Comparison of ENCODE assay signal across 8 cellular contexts in the genomic region with DNA sequence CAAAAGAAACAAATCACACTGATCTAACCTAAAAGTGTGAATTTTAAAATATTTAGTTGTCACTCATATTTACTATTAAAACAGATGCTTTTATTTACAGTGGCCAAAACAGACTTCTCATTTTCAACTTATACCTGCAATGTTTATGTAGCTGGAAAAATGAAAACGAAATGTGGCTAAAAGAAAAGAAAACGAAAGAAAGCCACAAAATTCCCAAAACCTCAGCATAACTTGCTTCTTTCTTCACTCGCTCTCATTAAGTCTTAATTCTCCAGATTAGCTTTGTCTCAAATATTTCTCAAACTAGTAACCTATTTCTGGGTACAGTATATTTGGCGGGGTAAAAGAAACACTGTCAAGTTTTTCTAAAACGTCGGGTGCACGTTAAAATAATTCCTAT. TPM values are rescaled to one million over a fixed set of nuclear protein-coding genes. Genes with fewer than 3 reads are reported as not detected.
DNase-seq lines count a peak whose midpoint lies in the region; ATAC-seq, FAIRE-seq and TF ChIP-seq lines count a peak whose summit lies in the region.

No MANE protein-coding gene starts in this region.

- no peak for TF ChIP-seq POLR2A in stomach (IDR thresholded peaks at IDR 0.05)

- H3K9ac ChIP-seq in SK-N-SH, result peak overlapping the region; percentile 95

- peak overlapping the region; percentile 98 for H3K4me3 Mint-ChIP-seq in activated naive CD8-positive, alpha-beta T cell treated with anti-CD3 and anti-CD28 coated beads for 36 hours

- H3K4me1 Mint-ChIP-seq in activated naive CD8-positive, alpha-beta T cell treated with anti-CD3 and anti-CD28 coated beads for 36 hours, result peaks cover 44% of the 10 kb centered on the region

- H3K27me3 ChIP-seq in SK-N-SH (ENCODE audit: insufficient read depth) (no peaks in the 10 kb centered on the region), stomach (no peaks in the 10 kb centered on the region)

- peaks cover 2 to 36% of the 10 kb centered on the region in 2 experiments; a peak in 3 of 4 replicates for H3K4me1 ChIP-seq in SK-N-SH (ENCODE audit: control insufficient read depth in 1 of 2, insufficient read depth in 2 of 2, low read depth in 1 of 2, low read length in 1 of 2)
- peaks cover 15 to 58% (median 43%) of the 10 kb centered on the region in 4 donors for H3K4me1 ChIP-seq in stomach

- POLR2A ChIA-PET in SK-N-SH (lab: Yijun Ruan, JAX), result interaction anchor here (1.1 to 1.9 kb wide), 2 partner anchors 47 to 540 kb away, joined by 3 to 5 read pairs; a partner anchor contains a TSS

- peak overlapping the region; percentile 99 for H3K27ac Mint-ChIP-seq in activated naive CD8-positive, alpha-beta T cell treated with anti-CD3 and anti-CD28 coated beads for 36 hours

- H3K27ac ChIP-seq in SK-N-SH (ENCODE audit: low read depth in 2 of 2, low read length in 1 of 2) (peak overlapping the region; percentile 82 to 84), stomach (peak overlapping the region in 4 of 5 donors; percentile 83 to 91 (median 84))

- FAIRE-seq in islet of Langerhans (lab: Jason Lieb, UNC), result peak; percentile 87

- no peak for TF ChIP-seq CTCF in SK-N-SH (IDR thresholded peaks at IDR 0.05)
- no peak for TF ChIP-seq CTCF in stomach (IDR thresholded peaks at IDR 0.05)

- peaks cover 15% of the 10 kb centered on the region for H3F3A ChIP-seq in SK-N-SH (replicated peaks; ENCODE audit: insufficient read depth)

- H3K9me3 ChIP-seq in SK-N-SH (no peaks in the 10 kb centered on the region), stomach (no peaks in the 10 kb centered on the region)

- no peak for TF ChIP-seq RAD21 in SK-N-SH (IDR thresholded peaks at IDR 0.05; ENCODE audit: low read length)

- H3K36me3 Mint-ChIP-seq in activated naive CD8-positive, alpha-beta T cell treated with anti-CD3 and anti-CD28 coated beads for 36 hours, result peaks cover 47% of the 10 kb centered on the region

- CTCF ChIA-PET in SK-N-SH (lab: Yijun Ruan, JAX), result interaction anchor here (0.6 to 1.2 kb wide), 3 partner anchors 14 to 139 kb away, joined by 3 to 4 read pairs (median 3); no protein-coding TSS in a partner anchor

- intact Hi-C loops in stomach (cut with DNase I; ENCODE audit: low total_unique reads), result no loop called here

- no peak for DNase-seq in SK-N-SH
- no peak for DNase-seq in activated naive CD8-positive, alpha-beta T cell treated with anti-CD3 and anti-CD28 coated beads for 36 hours
- DNase-seq in stomach, result no peak
- DNase-seq in NCI-H510A (lab: John Stamatoyannopoulos, UW), result no peak

- TF ChIP-seq EP300 in SK-N-SH (IDR thresholded peaks at IDR 0.05; ENCODE audit: borderline replicate concordance in 1 of 2, low read depth in 1 of 2, low read length in 1 of 2) (no peak), stomach (IDR thresholded peaks at IDR 0.05) (no peak)

- H3K36me3 ChIP-seq in SK-N-SH (replicated peaks in 1 of 2; ENCODE audit: control insufficient read depth in 1 of 2, insufficient read depth in 2 of 2, low read length in 1 of 2), result peaks cover 2 to 12% of the 10 kb centered on the region in 2 experiments
- H3K36me3 ChIP-seq in stomach, result no peaks in the 10 kb centered on the region

- WGBS in SK-N-SH (ENCODE audit: low lambda C conversion rate), result 1% methylated on average over 7 of the region's 7 CpGs
- WGBS in stomach, 5 donors, result 0 to 1% (median 0%) methylated on average over 7 of the region's 7 CpGs

- no peak overlapping the region for H2AFZ ChIP-seq in SK-N-SH (ENCODE audit: low read depth)

- peaks cover 63% of the 10 kb centered on the region for H3K79me2 ChIP-seq in SK-N-SH (ENCODE audit: insufficient read depth)

- no peaks in the 10 kb centered on the region for H3K27me3 Mint-ChIP-seq in activated naive CD8-positive, alpha-beta T cell treated with anti-CD3 and anti-CD28 coated beads for 36 hours

- no peaks in the 10 kb centered on the region for H3K9me2 ChIP-seq in SK-N-SH

- ATAC-seq in SK-N-SH treated with all-trans-retinoic acid at 6 μM for 48 hours (no peak), GM18868 (IDR thresholded peaks at IDR 0.05; ENCODE audit: unreplicated experiment) (no peak), HG03175 (IDR thresholded peaks at IDR 0.05; ENCODE audit: unreplicated experiment) (no peak)

- no peaks in the 10 kb centered on the region for H3K9me3 Mint-ChIP-seq in activated naive CD8-positive, alpha-beta T cell treated with anti-CD3 and anti-CD28 coated beads for 36 hours

- H3K4me3 ChIP-seq in SK-N-SH (ENCODE audit: low read depth in 2 of 2, low read length in 1 of 2), result peak overlapping the region; percentile 77 to 86
- peak overlapping the region; percentile 58 to 91 (median 81) for H3K4me3 ChIP-seq in stomach

- peak overlapping the region; percentile 72 for H3K4me2 ChIP-seq in SK-N-SH

- H4K20me1 ChIP-seq in SK-N-SH (ENCODE audit: insufficient read depth), result peaks cover 39% of the 10 kb centered on the region

TF ChIP-seq in SK-N-SH, 30 proteins besides CTCF, POLR2A, EP300 and RAD21 (continues in another document):
- TF ChIP-seq FOXJ3 (CRISPR knock-in tag; IDR thresholded peaks at IDR 0.05) (no peak), EZH2phosphoT487 (IDR thresholded peaks at IDR 0.05; ENCODE audit: borderline replicate concordance, low read depth) (no peak), SMC3 (IDR thresholded peaks at IDR 0.05; ENCODE audit: low read depth, low read length) (no peak), FOSL2 (IDR thresholded peaks at IDR 0.05; ENCODE audit: borderline replicate concordance, low read depth) (no peak)
- TF ChIP-seq, protein P1, sequence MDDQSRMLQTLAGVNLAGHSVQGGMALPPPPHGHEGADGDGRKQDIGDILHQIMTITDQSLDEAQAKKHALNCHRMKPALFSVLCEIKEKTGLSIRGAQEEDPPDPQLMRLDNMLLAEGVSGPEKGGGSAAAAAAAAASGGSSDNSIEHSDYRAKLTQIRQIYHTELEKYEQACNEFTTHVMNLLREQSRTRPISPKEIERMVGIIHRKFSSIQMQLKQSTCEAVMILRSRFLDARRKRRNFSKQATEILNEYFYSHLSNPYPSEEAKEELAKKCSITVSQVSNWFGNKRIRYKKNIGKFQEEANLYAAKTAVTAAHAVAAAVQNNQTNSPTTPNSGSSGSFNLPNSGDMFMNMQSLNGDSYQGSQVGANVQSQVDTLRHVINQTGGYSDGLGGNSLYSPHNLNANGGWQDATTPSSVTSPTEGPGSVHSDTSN (IDR thresholded peaks at IDR 0.05), result no peak
- TF ChIP-seq, protein P2, sequence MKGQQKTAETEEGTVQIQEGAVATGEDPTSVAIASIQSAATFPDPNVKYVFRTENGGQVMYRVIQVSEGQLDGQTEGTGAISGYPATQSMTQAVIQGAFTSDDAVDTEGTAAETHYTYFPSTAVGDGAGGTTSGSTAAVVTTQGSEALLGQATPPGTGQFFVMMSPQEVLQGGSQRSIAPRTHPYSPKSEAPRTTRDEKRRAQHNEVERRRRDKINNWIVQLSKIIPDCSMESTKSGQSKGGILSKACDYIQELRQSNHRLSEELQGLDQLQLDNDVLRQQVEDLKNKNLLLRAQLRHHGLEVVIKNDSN (IDR thresholded peaks at IDR 0.05; ENCODE audit: borderline replicate concordance, low read depth), result no peak

TF ChIP-seq in SK-N-SH treated with all-trans-retinoic acid at 6 μM for 48 hours, 23 proteins besides CTCF, POLR2A, EP300 and RAD21:
- no peak for TF ChIP-seq CSDC2 (CRISPR knock-in tag; IDR thresholded peaks at IDR 0.05)
- no peak for TF ChIP-seq TCF4 (CRISPR knock-in tag; IDR thresholded peaks at IDR 0.05; ENCODE audit: borderline replicate concordance)
- TF ChIP-seq, protein P3, sequence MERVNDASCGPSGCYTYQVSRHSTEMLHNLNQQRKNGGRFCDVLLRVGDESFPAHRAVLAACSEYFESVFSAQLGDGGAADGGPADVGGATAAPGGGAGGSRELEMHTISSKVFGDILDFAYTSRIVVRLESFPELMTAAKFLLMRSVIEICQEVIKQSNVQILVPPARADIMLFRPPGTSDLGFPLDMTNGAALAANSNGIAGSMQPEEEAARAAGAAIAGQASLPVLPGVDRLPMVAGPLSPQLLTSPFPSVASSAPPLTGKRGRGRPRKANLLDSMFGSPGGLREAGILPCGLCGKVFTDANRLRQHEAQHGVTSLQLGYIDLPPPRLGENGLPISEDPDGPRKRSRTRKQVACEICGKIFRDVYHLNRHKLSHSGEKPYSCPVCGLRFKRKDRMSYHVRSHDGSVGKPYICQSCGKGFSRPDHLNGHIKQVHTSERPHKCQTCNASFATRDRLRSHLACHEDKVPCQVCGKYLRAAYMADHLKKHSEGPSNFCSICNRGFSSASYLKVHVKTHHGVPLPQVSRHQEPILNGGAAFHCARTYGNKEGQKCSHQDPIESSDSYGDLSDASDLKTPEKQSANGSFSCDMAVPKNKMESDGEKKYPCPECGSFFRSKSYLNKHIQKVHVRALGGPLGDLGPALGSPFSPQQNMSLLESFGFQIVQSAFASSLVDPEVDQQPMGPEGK (CRISPR knock-in tag; IDR thresholded peaks at IDR 0.05; ENCODE audit: borderline replicate concordance), result no peak
- no peak for TF ChIP-seq GLIS3 (CRISPR knock-in tag; IDR thresholded peaks at IDR 0.05)

RNA-seq across cellular contexts. Expression of a gene that starts 0.7 kb away (rescaled TPM):
- polyA plus RNA-seq in SK-N-SH (2012; rRNA removed) (26.3 and 34.6 TPM in 2 replicates), stomach (10 to 100 TPM in 2 of 3 donors, 1 to 10 TPM in 1; 9.2 to 25.0 (median 13.9) TPM)
- polyA plus RNA-seq in SK-N-SH (2012; cell fraction: cytosol; rRNA removed), result 32.4 and 44.5 TPM in 2 replicates
- polyA plus RNA-seq in SK-N-SH (2012; cell fraction: nucleus; rRNA removed), result 42.6 and 68.2 TPM in 2 replicates
- 10 to 100 TPM; 38.7 to 45.1 TPM for total RNA-seq in activated naive CD8-positive, alpha-beta T cell treated with anti-CD3 and anti-CD28 coated beads for 36 hours
- 10 to 100 TPM in 3 of 5 donors, 1 to 10 TPM in 2; 1.8 to 47.9 (median 10.7) TPM for total RNA-seq in stomach
